1 cellular context compared by ENCODE assay signal in the genomic region with DNA sequence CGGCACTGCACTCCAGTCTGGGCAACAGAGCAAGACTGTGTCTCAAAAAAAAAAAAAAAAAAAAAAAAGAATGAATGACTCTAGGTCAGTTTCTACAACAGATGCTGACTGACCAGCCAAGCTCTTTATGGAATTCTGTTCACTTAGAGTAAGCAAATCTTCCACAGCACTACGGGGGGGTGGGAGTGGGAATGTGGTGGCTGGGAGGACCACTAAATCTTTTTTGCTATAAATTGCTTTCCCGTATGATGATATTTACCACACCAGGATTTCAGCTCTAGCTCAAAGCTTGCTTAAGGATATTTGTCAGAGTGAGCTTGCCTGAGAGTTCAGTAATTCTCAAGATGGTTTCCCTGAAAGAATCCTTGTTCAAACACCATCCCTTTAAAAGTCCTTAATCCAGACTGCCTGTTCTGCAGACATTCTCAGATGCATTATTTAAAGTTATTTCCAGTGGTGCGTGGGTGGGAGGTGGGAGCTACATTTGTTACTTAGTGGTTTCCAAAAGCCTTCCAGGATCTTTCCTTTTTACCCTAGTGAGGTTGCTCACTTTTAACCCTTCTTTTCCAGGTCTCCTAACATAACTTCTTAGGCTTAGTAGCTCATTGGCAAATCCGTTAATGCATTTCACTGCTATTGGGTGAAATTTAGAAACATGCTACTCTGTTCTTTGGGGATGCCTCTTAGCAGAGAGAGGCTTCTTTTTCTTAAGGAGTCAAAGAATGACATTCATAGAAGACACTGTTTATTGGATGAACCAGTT.
A peak's percentile ranks its signal among the peaks of the same experiment; 100 is the strongest.
TF ChIP-seq lines count a peak whose summit lies in the region.

No MANE protein-coding gene starts in this region.

TF ChIP-seq in SK-N-SH treated with all-trans-retinoic acid at 6 μM for 48 hours, 23 proteins besides CTCF, POLR2A, EP300 and RAD21:
- TF ChIP-seq ESRRG (CRISPR knock-in tag; IDR thresholded peaks at IDR 0.05), result no peak
- TF ChIP-seq ISL1 (CRISPR knock-in tag; IDR thresholded peaks at IDR 0.05), result 0 out of 2 replicates have a peak, but pooled peaks have one; percentile 4
